10 cellular contexts compared by ENCODE assay signal in the genomic region with DNA sequence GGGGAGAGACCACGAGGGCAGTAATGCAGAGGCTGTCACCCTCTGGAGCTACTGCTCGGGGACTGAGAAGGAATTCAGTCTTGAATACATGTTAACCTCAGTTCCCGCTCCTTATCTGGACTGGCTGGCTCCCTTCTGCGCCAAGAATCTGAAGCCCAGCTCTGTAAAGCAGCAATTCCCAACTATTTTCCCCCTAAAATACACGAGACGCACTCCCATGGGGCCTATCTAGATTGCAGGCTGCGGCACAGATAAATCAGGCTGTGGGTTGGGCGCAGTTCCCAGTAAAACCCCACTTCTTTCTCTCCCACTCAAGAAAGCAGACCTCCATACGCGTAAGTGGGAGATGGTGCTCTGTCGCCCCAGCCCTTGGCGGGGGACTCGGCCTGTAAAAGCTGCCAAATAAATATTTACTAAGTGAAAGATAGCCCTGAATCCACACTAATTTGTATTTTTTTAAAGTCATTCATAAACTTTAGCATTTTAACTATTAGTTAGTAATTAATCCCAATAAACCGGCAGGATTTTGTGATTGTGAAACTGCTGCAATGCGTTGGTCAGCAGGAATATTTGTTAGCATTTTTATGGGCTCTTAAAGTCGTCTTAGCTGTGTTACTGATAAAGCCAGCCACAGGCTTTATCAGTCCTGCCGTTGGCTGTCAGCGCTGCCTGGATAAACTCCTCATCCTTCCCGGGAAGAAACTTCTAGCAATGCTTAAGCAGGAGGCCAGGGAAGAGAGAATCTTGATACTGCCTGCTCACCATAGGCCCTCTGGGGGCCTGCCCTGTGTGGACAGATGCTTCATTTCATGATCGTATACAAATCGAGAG. TPM values are rescaled to one million over a fixed set of nuclear protein-coding genes. Genes with fewer than 3 reads are reported as not detected.
A peak's percentile ranks its signal among the peaks of the same experiment; 100 is the strongest.
DNase-seq lines count a peak whose midpoint lies in the region; ATAC-seq, FAIRE-seq and TF ChIP-seq lines count a peak whose summit lies in the region.
"Had no signal": no experiment of that assay in that cellular context is flagged by ENCODE, and none has a peak within 500 bp of the region (broad histone marks: within the 10 kb centered on the region; RNA-seq: fewer than 3 reads in every experiment).

No MANE protein-coding gene starts in this region.

- peak; percentile 50 for DNase-seq in Right ventricle myocardium superior
- no peak for DNase-seq in progenitor cell of endocrine pancreas (ENCODE audit: low spot score, unreplicated experiment)
- no peak for DNase-seq in OCI-M2 (lab: John Stamatoyannopoulos, UW; ENCODE audit: unreplicated experiment)
- no peak for DNase-seq in GM19238 (ENCODE audit: insufficient read length, low spot score)
- DNase-seq in D721Med (ENCODE audit: insufficient read length, low spot score) = no peak
- no peak for DNase-seq in H54 (ENCODE audit: insufficient read length, low spot score)
- DNase-seq: stimulated activated CD4-positive, alpha-beta T cell treated with anti-CD3 and anti-CD28 coated beads, Interleukin-4, amount 100 ng/mL, for 1 hour had no signal

- no peak overlapping the region for H3K27ac ChIP-seq in BLaER1 treated with 17β-estradiol and CSF1 and Interleukin-3, amounts not matched to agents 10 nM and 100 nM

- peak overlapping the region; percentile 20 to 56 (median 48); a peak in 21 of 22 replicates for H3K4me2 ChIP-seq in BLaER1 treated with 17β-estradiol and CSF1 and Interleukin-3, amounts not matched to agents 10 nM and 100 nM

- no peak for TF ChIP-seq CTCF in progenitor cell of endocrine pancreas (IDR thresholded peaks at IDR 0.05; ENCODE audit: unreplicated experiment)
- no peak for TF ChIP-seq CTCF in D721Med (IDR thresholded peaks at IDR 0.05; ENCODE audit: insufficient read depth, missing control alignments)

- H3K4me3 ChIP-seq in BLaER1 treated with 17β-estradiol and CSF1 and Interleukin-3, amounts not matched to agents 10 nM and 100 nM = no peak overlapping the region

- H3K27ac Mint-ChIP-seq in progenitor cell of endocrine pancreas = peak overlapping the region; percentile 36

- H3K9me3 Mint-ChIP-seq in progenitor cell of endocrine pancreas (ENCODE audit: low read depth) = no peaks in the 10 kb centered on the region

- H3K36me3 ChIP-seq in BLaER1 treated with 17β-estradiol and CSF1 and Interleukin-3, amounts not matched to agents 10 nM and 100 nM = no peaks in the 10 kb centered on the region

- H4K20me1 ChIP-seq in BLaER1 treated with 17β-estradiol and CSF1 and Interleukin-3, amounts not matched to agents 10 nM and 100 nM = no peaks in the 10 kb centered on the region; a peak in 1 of 22 replicates

- peaks cover 36% of the 10 kb centered on the region for H3K4me1 Mint-ChIP-seq in progenitor cell of endocrine pancreas (ENCODE audit: low read depth)

- FAIRE-seq in D721Med (lab: Jason Lieb, UNC) = no peak
- FAIRE-seq in H54 (lab: Jason Lieb, UNC) = no peak
- FAIRE-seq: TTC549 had no signal

- peaks cover 2% of the 10 kb centered on the region for H3K36me3 Mint-ChIP-seq in progenitor cell of endocrine pancreas (ENCODE audit: insufficient read depth)

- H3K9me3 ChIP-seq in BLaER1 treated with 17β-estradiol and CSF1 and Interleukin-3, amounts not matched to agents 10 nM and 100 nM (replicated peaks in 1 of 11) = no peaks in the 10 kb centered on the region

- TF ChIP-seq POLR2A in H54 (IDR thresholded peaks at IDR 0.05; ENCODE audit: low read depth, low read length) = no peak

- peak overlapping the region; percentile 19 for H3K4me3 Mint-ChIP-seq in progenitor cell of endocrine pancreas (ENCODE audit: low read depth)

- peak; percentile 6; the same call in 1 of the 3 replicates for ATAC-seq in SK-N-SH treated with all-trans-retinoic acid at 6 μM for 48 hours
- peak; percentile 72 for ATAC-seq in Right ventricle myocardium superior (ENCODE audit: poor library complexity)

- peaks cover 11 to 21% (median 17%) of the 10 kb centered on the region in 10 experiments; a peak in 19 of 20 replicates for H3K4me1 ChIP-seq in BLaER1 treated with 17β-estradiol and CSF1 and Interleukin-3, amounts not matched to agents 10 nM and 100 nM

- 0 out of 22 replicates have a peak, but pooled peaks cover 0 to 3% (median 0%) of the 10 kb centered on the region in 11 experiments for H3K27me3 ChIP-seq in BLaER1 treated with 17β-estradiol and CSF1 and Interleukin-3, amounts not matched to agents 10 nM and 100 nM

- intact Hi-C loops in Right ventricle myocardium superior (cut with DNase I) = no loop called here

- H3K27me3 Mint-ChIP-seq in progenitor cell of endocrine pancreas = peaks cover 53% of the 10 kb centered on the region

- H3K9ac ChIP-seq in BLaER1 treated with 17β-estradiol and CSF1 and Interleukin-3, amounts not matched to agents 10 nM and 100 nM = peak overlapping the region in 3 of 11 experiments; percentile 2 to 18 (median 6); a peak in 1 of 22 replicates

TF ChIP-seq in SK-N-SH treated with all-trans-retinoic acid at 6 μM for 48 hours, 23 proteins besides CTCF, POLR2A, EP300 and RAD21:
- TF ChIP-seq TOX (CRISPR knock-in tag; IDR thresholded peaks at IDR 0.05; ENCODE audit: borderline replicate concordance) (no peak), ZC3H10 (CRISPR knock-in tag; IDR thresholded peaks at IDR 0.05) (no peak), GLIS3 (CRISPR knock-in tag; IDR thresholded peaks at IDR 0.05) (no peak), ZFP3 (CRISPR knock-in tag; IDR thresholded peaks at IDR 0.05) (0 out of 2 replicates have a peak, but pooled peaks have one; percentile 18)
- TF ChIP-seq, protein P1, sequence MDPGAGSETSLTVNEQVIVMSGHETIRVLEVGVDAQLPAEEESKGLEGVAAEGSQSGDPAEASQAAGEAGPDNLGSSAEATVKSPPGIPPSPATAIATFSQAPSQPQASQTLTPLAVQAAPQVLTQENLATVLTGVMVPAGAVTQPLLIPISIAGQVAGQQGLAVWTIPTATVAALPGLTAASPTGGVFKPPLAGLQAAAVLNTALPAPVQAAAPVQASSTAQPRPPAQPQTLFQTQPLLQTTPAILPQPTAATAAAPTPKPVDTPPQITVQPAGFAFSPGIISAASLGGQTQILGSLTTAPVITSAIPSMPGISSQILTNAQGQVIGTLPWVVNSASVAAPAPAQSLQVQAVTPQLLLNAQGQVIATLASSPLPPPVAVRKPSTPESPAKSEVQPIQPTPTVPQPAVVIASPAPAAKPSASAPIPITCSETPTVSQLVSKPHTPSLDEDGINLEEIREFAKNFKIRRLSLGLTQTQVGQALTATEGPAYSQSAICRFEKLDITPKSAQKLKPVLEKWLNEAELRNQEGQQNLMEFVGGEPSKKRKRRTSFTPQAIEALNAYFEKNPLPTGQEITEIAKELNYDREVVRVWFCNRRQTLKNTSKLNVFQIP (CRISPR knock-in tag; IDR thresholded peaks at IDR 0.05; ENCODE audit: borderline replicate concordance, low read depth) = no peak

RNA-seq across cellular contexts. Expression of gene FBXL14, which starts 17.8 kb away (rescaled TPM):
- total RNA-seq in Right ventricle myocardium superior (7.0 TPM), progenitor cell of endocrine pancreas (33.9 and 37.7 TPM in 2 replicates)

RNA-seq across cellular contexts. Expression of gene WNT5B, which starts 52.4 kb away (rescaled TPM):
- 3.2 TPM for total RNA-seq in Right ventricle myocardium superior
- 8.9 and 10.1 TPM in 2 replicates for total RNA-seq in progenitor cell of endocrine pancreas
